Comparison of ENCODE assay signal across 15 cellular contexts in the genomic region with DNA sequence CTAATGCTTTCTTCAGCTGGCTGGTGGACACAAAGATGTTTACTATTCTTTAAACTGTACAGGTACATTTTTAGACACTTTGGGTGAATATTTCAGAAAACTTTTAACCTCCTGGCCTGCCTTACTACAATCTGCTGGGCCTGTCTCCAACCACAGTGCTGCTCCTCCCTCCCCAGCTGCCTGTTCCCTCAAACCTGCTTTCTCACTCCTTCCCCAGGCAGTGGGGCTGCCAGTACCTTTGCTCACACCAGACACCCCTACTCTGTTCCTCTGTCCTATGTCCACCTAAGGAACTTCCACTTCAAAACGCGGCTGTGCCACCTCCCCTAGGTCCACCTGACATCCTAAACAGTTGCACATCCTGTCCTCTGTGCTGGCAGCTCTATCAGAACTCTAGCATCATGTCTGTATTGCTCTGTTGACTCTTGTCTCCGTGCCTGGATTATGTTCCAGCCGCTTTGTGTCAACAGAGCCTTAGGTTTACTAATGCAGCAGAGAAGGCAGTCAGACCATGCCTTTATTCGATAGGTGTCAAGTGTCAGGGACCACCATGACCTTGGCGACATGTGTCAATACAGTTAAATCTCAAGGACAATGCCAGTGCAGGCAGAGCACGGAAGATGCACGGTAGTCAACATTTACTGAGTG. TPM values are rescaled to one million over a fixed set of nuclear protein-coding genes. Genes with fewer than 3 reads are reported as not detected.
DNase-seq lines count a peak whose midpoint lies in the region; ATAC-seq and TF ChIP-seq lines count a peak whose summit lies in the region.
"Had no signal": no experiment of that assay in that cellular context is flagged by ENCODE, and none has a peak within 500 bp of the region (broad histone marks: within the 10 kb centered on the region; RNA-seq: fewer than 3 reads in every experiment).

No MANE protein-coding gene starts in this region.

- no peaks in the 10 kb centered on the region for H3K9me3 ChIP-seq in CD4-positive, CD25-positive, alpha-beta regulatory T cell (ENCODE audit: control insufficient read depth in 2 of 2, low read length in 2 of 2)
- H3K9me3 ChIP-seq: ascending aorta, gastroesophageal sphincter, SK-N-SH had no signal

- no peaks in the 10 kb centered on the region for H3K27me3 ChIP-seq in CD4-positive, CD25-positive, alpha-beta regulatory T cell (ENCODE audit: control insufficient read depth, insufficient read depth, low read length)
- H3K27me3 ChIP-seq: ascending aorta, gastroesophageal sphincter had no signal

- peaks cover 0 to 11% (median 5%) of the 10 kb centered on the region in 4 donors for H3K4me1 Mint-ChIP-seq in CD4-positive, CD25-positive, alpha-beta regulatory T cell
- no peaks in the 10 kb centered on the region for H3K4me1 Mint-ChIP-seq in glutamatergic neuron (ENCODE audit: low read depth, unreplicated experiment)

- no peaks in the 10 kb centered on the region for H3K4me1 ChIP-seq in CD4-positive, CD25-positive, alpha-beta regulatory T cell (ENCODE audit: control insufficient read depth, insufficient read depth, low read length, poor library complexity, severe bottlenecking)

- no peak overlapping the region for H3K4me3 Mint-ChIP-seq in CD4-positive, CD25-positive, alpha-beta regulatory T cell
- H3K4me3 Mint-ChIP-seq in glutamatergic neuron (ENCODE audit: unreplicated experiment) = no peak overlapping the region
- H3K4me3 Mint-ChIP-seq: naive B cell had no signal

- H3K27ac ChIP-seq in CD4-positive, CD25-positive, alpha-beta regulatory T cell (ENCODE audit: insufficient read depth, low read length, poor library complexity, severe bottlenecking) = no peak overlapping the region
- H3K27ac ChIP-seq: ascending aorta, epithelial cell of prostate, PC-9 had no signal

- H3K27ac Mint-ChIP-seq in CD4-positive, CD25-positive, alpha-beta regulatory T cell = peak overlapping the region in 2 of 3 donors; percentile 78 to 79
- peak overlapping the region; percentile 53 for H3K27ac Mint-ChIP-seq in glutamatergic neuron (ENCODE audit: unreplicated experiment)

- ATAC-seq in CD4-positive, CD25-positive, alpha-beta regulatory T cell (ENCODE audit: low read depth in 2 of 2) = no peak
- ATAC-seq in HG03097 (IDR thresholded peaks at IDR 0.05; ENCODE audit: low FRiP score, unreplicated experiment) = no peak
- ATAC-seq: gastroesophageal sphincter had no signal

- no peaks in the 10 kb centered on the region for H3K9me3 Mint-ChIP-seq in CD4-positive, CD25-positive, alpha-beta regulatory T cell
- H3K9me3 Mint-ChIP-seq in glutamatergic neuron (ENCODE audit: unreplicated experiment) = no peaks in the 10 kb centered on the region
- H3K9me3 Mint-ChIP-seq: naive B cell had no signal

- no peak overlapping the region for H3K4me3 ChIP-seq in CD4-positive, CD25-positive, alpha-beta regulatory T cell (ENCODE audit: low read depth, low read length)
- H3K4me3 ChIP-seq: ascending aorta, gastroesophageal sphincter, PC-9 had no signal

- DNase-seq in CD4-positive, CD25-positive, alpha-beta regulatory T cell = no peak
- peak; percentile 56 for DNase-seq in DMS79 (lab: John Stamatoyannopoulos, UW)
- peak; percentile 45 for DNase-seq in NCI-H2196 treated with DMSO at 0.1 percent for 48 hours (lab: John Stamatoyannopoulos, UW; ENCODE audit: unreplicated experiment)
- DNase-seq in glutamatergic neuron = no peak
- no peak for DNase-seq in GM10266 (ENCODE audit: extremely low spot score)
- no peak for DNase-seq in activated CD4-positive, CD25-positive, alpha-beta regulatory T cell treated with anti-CD3 and anti-CD28 coated beads, Interleukin-2, amount 50 U/mL, for 72 hours
- DNase-seq: activated gamma-delta T cell, cortex of kidney, naive B cell, SK-N-SH had no signal

- H3K36me3 ChIP-seq in CD4-positive, CD25-positive, alpha-beta regulatory T cell (ENCODE audit: control insufficient read depth, insufficient read depth, low read length) = peaks cover 21% of the 10 kb centered on the region

- H3K36me3 Mint-ChIP-seq in CD4-positive, CD25-positive, alpha-beta regulatory T cell = peaks cover 52% of the 10 kb centered on the region
- H3K36me3 Mint-ChIP-seq in glutamatergic neuron (ENCODE audit: unreplicated experiment) = no peaks in the 10 kb centered on the region

- no peaks in the 10 kb centered on the region for H3K27me3 Mint-ChIP-seq in CD4-positive, CD25-positive, alpha-beta regulatory T cell
- peaks cover 2% of the 10 kb centered on the region for H3K27me3 Mint-ChIP-seq in glutamatergic neuron (ENCODE audit: unreplicated experiment)
- H3K27me3 Mint-ChIP-seq: naive B cell had no signal

- TF ChIP-seq CTCF in glutamatergic neuron (IDR thresholded peaks at IDR 0.05; ENCODE audit: partially characterized antibody, unreplicated experiment) = no peak
- TF ChIP-seq CTCF in GM10266 (IDR thresholded peaks at IDR 0.05; ENCODE audit: control insufficient read depth, insufficient read depth, low read depth, missing control alignments) = no peak

RNA-seq across cellular contexts. Expression of a gene that starts 13.4 kb away (rescaled TPM):
- total RNA-seq in CD4-positive, CD25-positive, alpha-beta regulatory T cell = not detected
- not detected for polyA plus RNA-seq in CD4-positive, CD25-positive, alpha-beta regulatory T cell
- total RNA-seq in glutamatergic neuron (ENCODE audit: unreplicated experiment) = not detected
- total RNA-seq: ascending aorta, gastroesophageal sphincter, PC-9 had no signal
- polyA plus RNA-seq: SK-N-SH had no signal

RNA-seq across cellular contexts. Expression of a gene that starts 25.0 kb away (rescaled TPM):
- 2.3 TPM for total RNA-seq in CD4-positive, CD25-positive, alpha-beta regulatory T cell
- polyA plus RNA-seq in CD4-positive, CD25-positive, alpha-beta regulatory T cell = 1 to 10 TPM in 3 of 4 donors, under 1 TPM in 1; 0.81 to 1.4 (median 1.1) TPM
- 0.32 TPM for total RNA-seq in glutamatergic neuron (ENCODE audit: unreplicated experiment)
- total RNA-seq: ascending aorta, PC-9 had no signal

RNA-seq across cellular contexts. Expression of a gene that starts 25.6 kb away (rescaled TPM):
- 67.6 TPM for total RNA-seq in CD4-positive, CD25-positive, alpha-beta regulatory T cell
- 10 to 100 TPM; 13.6 to 17.4 (median 13.9) TPM for polyA plus RNA-seq in CD4-positive, CD25-positive, alpha-beta regulatory T cell
- total RNA-seq in glutamatergic neuron (ENCODE audit: unreplicated experiment) = 74.4 TPM

RNA-seq across cellular contexts. Expression of a gene that starts 33.2 kb away (rescaled TPM):
- 49.9 TPM for total RNA-seq in CD4-positive, CD25-positive, alpha-beta regulatory T cell
- 100 to 1,000 TPM; 188 to 215 (median 198) TPM for polyA plus RNA-seq in CD4-positive, CD25-positive, alpha-beta regulatory T cell
- total RNA-seq in glutamatergic neuron (ENCODE audit: unreplicated experiment) = 4.0 TPM

RNA-seq across cellular contexts. Expression of a gene that starts 38.8 kb away (rescaled TPM):
- total RNA-seq in CD4-positive, CD25-positive, alpha-beta regulatory T cell = 12.2 TPM
- polyA plus RNA-seq in CD4-positive, CD25-positive, alpha-beta regulatory T cell = 10 to 100 TPM in 1 of 4 donors, 1 to 10 TPM in 3; 7.0 to 12.8 (median 8.4) TPM
- 12.7 TPM for total RNA-seq in glutamatergic neuron (ENCODE audit: unreplicated experiment)

Comparison
In these comparisons a context has a peak if more than half of its experiments do, and no peak if none do; other contexts are left out.
1. DNase-seq: peak in DMS79 (single experiment) and NCI-H2196 treated with DMSO at 0.1 percent for 48 hours (single experiment); none in CD4-positive, CD25-positive, alpha-beta regulatory T cell (0 of 3), glutamatergic neuron (single experiment), GM10266 (single experiment) and activated CD4-positive, CD25-positive, alpha-beta regulatory T cell treated with anti-CD3 and anti-CD28 coated beads, Interleukin-2, amount 50 U/mL, for 72 hours (single experiment).